Comparison of ENCODE assay signal across 8 cellular contexts in genomic region chr11:35571703-35572102, GRCh38. TPM values are rescaled to one million over a fixed set of nuclear protein-coding genes. Genes with fewer than 3 reads are reported as not detected.
"Had no signal": no experiment of that assay in that cellular context is flagged by ENCODE, and none has a peak within 500 bp of the region (broad histone marks: within the 10 kb centered on the region; RNA-seq: fewer than 3 reads in every experiment).

No MANE protein-coding gene starts in this region.

- H2AFZ ChIP-seq: GM23248 had no signal

- H3K9ac ChIP-seq: GM23248 had no signal

- H3K9me3 ChIP-seq: HAP-1 had no signal

- H3K36me3 ChIP-seq: HAP-1 had no signal

- DNase-seq: GM23248, GOT3, H7, HFFc6 had no signal

- H3K4me1 ChIP-seq: HAP-1 had no signal

- H3K4me3 ChIP-seq: GM23248, HAP-1 had no signal

- H3K27ac ChIP-seq: GM23248, HL-60 had no signal

- FAIRE-seq: HepG2 had no signal

RNA-seq across cellular contexts. Expression of gene PAMR1, which starts 46.3 kb away (rescaled TPM):
- polyA plus RNA-seq: HepG2, IgD-negative memory B cell had no signal

RNA-seq across cellular contexts. Expression of gene FJX1, which starts 46.6 kb away (rescaled TPM):
- polyA plus RNA-seq: IgD-negative memory B cell had no signal
